17 cellular contexts compared by ENCODE assay signal in genomic region chr19:46736544-46737274, GRCh38. TPM values are rescaled to one million over a fixed set of nuclear protein-coding genes. Genes with fewer than 3 reads are reported as not detected.
DNase-seq lines count a peak whose midpoint lies in the region; ATAC-seq, FAIRE-seq and TF ChIP-seq lines count a peak whose summit lies in the region.
"Had no signal": no experiment of that assay in that cellular context is flagged by ENCODE, and none has a peak within 500 bp of the region (broad histone marks: within the 10 kb centered on the region; RNA-seq: fewer than 3 reads in every experiment).

No MANE protein-coding gene starts in this region.

- peaks cover 5% of the 10 kb centered on the region for H3K27me3 Mint-ChIP-seq in HFFc6 (ENCODE audit: insufficient read depth)

- in situ Hi-C loops in K562 (cut with MboI): no loop called here

- H4K20me1 ChIP-seq in K562 (replicated peaks; ENCODE audit: control insufficient read depth, insufficient read depth, low read length): peaks cover 51% of the 10 kb centered on the region

- H3K4me2 ChIP-seq in K562 (ENCODE audit: insufficient read depth, low read length): peak overlapping the region; percentile 79

- TF ChIP-seq EP300 in K562 (IDR thresholded peaks at IDR 0.05; ENCODE audit: low read length) (peak; percentile 18; the same call in 1 of the 2 replicates), stomach (IDR thresholded peaks at IDR 0.05) (no peak), sigmoid colon (IDR thresholded peaks at IDR 0.05) (no peak)

- H2AFZ ChIP-seq in K562 (ENCODE audit: low read depth, low read length): peak overlapping the region; percentile 11; the same call in 1 of the 2 replicates

- peak; percentile 94 for FAIRE-seq in K562 (lab: Jason Lieb, UNC)

- H3K27ac ChIP-seq in K562 (ENCODE audit: extremely low read depth, low read depth, low read length) (peak overlapping the region; percentile 82), stomach (peak overlapping the region in 3 of 5 donors; percentile 9 to 43 (median 10)), sigmoid colon (peak overlapping the region in 2 of 4 donors; percentile 7 to 22)

- H3K4me3 Mint-ChIP-seq in HFFc6: no peak overlapping the region
- H3K4me3 Mint-ChIP-seq: activated T-helper 1 cell treated with anti-CD3 and anti-CD28 coated beads, Interleukin-12 subunit alpha, Interleukin-12 subunit beta, Interleukin-2, Interleukin-4 antibody, amounts not matched to agents 30 ng/mL and 10 ng/mL and 1 ng/mL, durations not matched to agents 14 hours and 24 hours and 36 hours; T-helper 1 cell treated with Interleukin-12 subunit alpha and Interleukin-12 subunit beta and Interleukin-4 antibody, amounts not matched to agents 30 μg/mL and 1 μg/mL, for 36 hours had no signal

- peaks cover 5% of the 10 kb centered on the region for H3K9me1 ChIP-seq in K562 (ENCODE audit: control insufficient read depth, insufficient read depth, low read length)

- no peak for TF ChIP-seq RAD21 in K562 (CRISPR knock-in tag; conservative IDR thresholded peaks at IDR 0.05 in 1 of 2, IDR thresholded peaks at IDR 0.05 in 1 of 2)

- CTCF ChIA-PET in K562 (lab: Yijun Ruan, JAX; ENCODE audit: low intra/inter-chr PET ratio): no interaction called here

- H3K36me3 Mint-ChIP-seq in HFFc6 (ENCODE audit: low read depth): peaks cover 24% of the 10 kb centered on the region

- H3K9me3 ChIP-seq in K562 (replicated peaks; ENCODE audit: control insufficient read depth, insufficient read depth, low read depth, low read length) (no peaks in the 10 kb centered on the region), stomach (no peaks in the 10 kb centered on the region), sigmoid colon (no peaks in the 10 kb centered on the region)
- H3K9me3 ChIP-seq: MG63, ovary had no signal

- no peak for DNase-seq in HFFc6
- DNase-seq in K562 (ENCODE audit: extremely low read depth in 1 of 4, low spot score in 3 of 4): peak; percentile 72 to 94 (median 80)
- DNase-seq in hepatic stellate cell (ENCODE audit: low spot score): peak; percentile 79
- DNase-seq in stomach: peak; percentile 42
- DNase-seq in DMS79 (lab: John Stamatoyannopoulos, UW): no peak
- DNase-seq in central memory CD4-positive, alpha-beta T cell: no peak
- DNase-seq in sigmoid colon: no peak
- DNase-seq: activated CD4-positive, alpha-beta T cell treated with anti-CD3 and anti-CD28 coated beads for 48 hours; amniotic stem cell; EL; foreskin melanocyte; MG63; NCI-H526 had no signal

- no peaks in the 10 kb centered on the region for H3K9me3 Mint-ChIP-seq in HFFc6
- H3K9me3 Mint-ChIP-seq: activated T-helper 1 cell treated with anti-CD3 and anti-CD28 coated beads, Interleukin-12 subunit alpha, Interleukin-12 subunit beta, Interleukin-2, Interleukin-4 antibody, amounts not matched to agents 30 ng/mL and 10 ng/mL and 1 ng/mL, durations not matched to agents 14 hours and 24 hours and 36 hours; T-helper 1 cell treated with Interleukin-12 subunit alpha and Interleukin-12 subunit beta and Interleukin-4 antibody, amounts not matched to agents 30 μg/mL and 1 μg/mL, for 36 hours had no signal

- H3K4me1 Mint-ChIP-seq in HFFc6 (ENCODE audit: low read depth): peaks cover 39% of the 10 kb centered on the region

- POLR2A ChIA-PET in K562 (lab: Yijun Ruan, JAX): interaction anchor here (0.6 to 1.5 kb wide), 10 partner anchors 8 to 520 kb away, joined by 3 to 7 read pairs (median 4); partner anchors contain the start of genes CCDC9 and PRKD2

- H3K27me3 ChIP-seq in K562 (ENCODE audit: control insufficient read depth in 2 of 2, insufficient read depth in 2 of 2, low read length in 2 of 2): no peaks in the 10 kb centered on the region
- no peaks in the 10 kb centered on the region for H3K27me3 ChIP-seq in stomach
- H3K27me3 ChIP-seq in sigmoid colon: no peaks in the 10 kb centered on the region
- H3K27me3 ChIP-seq: MG63, ovary had no signal

- TF ChIP-seq CTCF in HFFc6 (IDR thresholded peaks at IDR 0.05): no peak
- no peak for TF ChIP-seq CTCF in K562 (IDR thresholded peaks at IDR 0.05 in 2 of 3, conservative IDR thresholded peaks at IDR 0.05 in 1 of 3; ENCODE audit: insufficient read depth in 2 of 3, low read depth in 1 of 3, low read length in 3 of 3)
- TF ChIP-seq CTCF in stomach (IDR thresholded peaks at IDR 0.05): no peak
- TF ChIP-seq CTCF in sigmoid colon (IDR thresholded peaks at IDR 0.05): no peak

- peaks cover 82% of the 10 kb centered on the region; the same call in 2 of the 3 replicates for H3K36me3 ChIP-seq in K562 (ENCODE audit: control insufficient read depth, insufficient read depth, low read length)
- H3K36me3 ChIP-seq in stomach: peaks cover 43 to 89% (median 81%) of the 10 kb centered on the region in 4 donors
- H3K36me3 ChIP-seq in sigmoid colon: peaks cover 13 to 65% (median 39%) of the 10 kb centered on the region in 4 donors
- H3K36me3 ChIP-seq: ovary had no signal

- ATAC-seq in K562 (peak; percentile 85), esophagus mucosa (no peak)

- H3K9ac ChIP-seq in K562 (ENCODE audit: insufficient read depth in 1 of 2, low read depth in 2 of 2, low read length in 2 of 2): peak overlapping the region; percentile 19 to 80; a peak in 3 of 4 replicates

- BruUV-seq in K562 (replicated peaks; lab: Mats Ljungman, UMichigan): no TSS peak

- H3K4me1 ChIP-seq in K562 (replicated peaks in 1 of 2; ENCODE audit: control insufficient read depth in 2 of 2, insufficient read depth in 2 of 2, low read length in 2 of 2) (peaks cover 37 to 63% of the 10 kb centered on the region in 2 experiments), stomach (peaks cover 22 to 86% (median 48%) of the 10 kb centered on the region in 4 donors), sigmoid colon (peaks cover 0 to 32% (median 29%) of the 10 kb centered on the region in 4 donors)

- 2% methylated on average over 20 of the region's 22 CpGs for WGBS in K562 (ENCODE audit: insufficient coverage, low coverage, missing lambda C conversion rate)
- WGBS in stomach, 5 donors: 52 to 66% (median 56%) methylated on average over 19 to 22 of the region's 22 CpGs
- WGBS in sigmoid colon, 2 donors: 83 to 85% methylated on average over 22 of the region's 22 CpGs

- H3K79me2 ChIP-seq in K562 (ENCODE audit: control insufficient read depth, insufficient read depth, low read length): peaks cover 68% of the 10 kb centered on the region

- peak; percentile 24; the same call in 1 of the 2 replicates for TF ChIP-seq POLR2A in K562 (conservative IDR thresholded peaks at IDR 0.05)
- TF ChIP-seq POLR2A in stomach (IDR thresholded peaks at IDR 0.05): no peak
- no peak for TF ChIP-seq POLR2A in sigmoid colon (IDR thresholded peaks at IDR 0.05)

- intact Hi-C loops in K562 (cut with micrococcal nuclease): no loop called here
- intact Hi-C loops in stomach (cut with DNase I; ENCODE audit: low total_unique reads): no loop called here
- intact Hi-C loops in sigmoid colon (cut with DNase I): no loop called here

- H3K4me3 ChIP-seq in K562 (peak overlapping the region; percentile 11), stomach (no peak overlapping the region), sigmoid colon (no peak overlapping the region)
- H3K4me3 ChIP-seq: MG63, ovary had no signal

- 0 out of 2 replicates have a peak overlapping the region, but pooled peaks have one; percentile 21 for H3K27ac Mint-ChIP-seq in HFFc6
- H3K27ac Mint-ChIP-seq: activated T-helper 1 cell treated with anti-CD3 and anti-CD28 coated beads, Interleukin-12 subunit alpha, Interleukin-12 subunit beta, Interleukin-2, Interleukin-4 antibody, amounts not matched to agents 30 ng/mL and 10 ng/mL and 1 ng/mL, durations not matched to agents 14 hours and 24 hours and 36 hours; T-helper 1 cell treated with Interleukin-12 subunit alpha and Interleukin-12 subunit beta and Interleukin-4 antibody, amounts not matched to agents 30 μg/mL and 1 μg/mL, for 36 hours had no signal

RNA-seq across cellular contexts. Expression of gene FKRP, which starts 9.1 kb away (rescaled TPM):
- 10 to 100 TPM; 31.4 to 36.8 (median 33.2) TPM for total RNA-seq in HFFc6 (2021; fragmentation: NEBNext Ultra II Directional; extraction: Animal tissue kit (Norgen Biotek cat#: 25700))
- total RNA-seq in K562 (2011; cell fraction: chromatin; rRNA removed; ENCODE audit: low replicate concordance): 36.3 and 57.4 TPM in 2 replicates
- total RNA-seq in K562 (2011; cell fraction: nucleolus; rRNA removed): 33.4 and 35.1 TPM in 2 replicates
- total RNA-seq in K562 (2011; cell fraction: nucleoplasm; rRNA removed): 38.6 TPM in 2 replicates
- total RNA-seq in K562 (2014; rRNA removed) (8.2 and 11.3 TPM in 2 replicates), K562 (2014; rRNA removed; fragmentation: Illumina TruSeq; extraction: Trizol) (4.9 and 5.0 TPM in 2 replicates), K562 (2015; rRNA removed; fragmentation: Illumina TruSeq; extraction: Trizol) (7.3 and 7.6 TPM in 2 replicates), K562 (2021) (11.2 and 14.9 TPM in 2 replicates), stomach (10 to 100 TPM in 4 of 5 donors, 1 to 10 TPM in 1; 8.8 to 76.3 (median 15.2) TPM), sigmoid colon (10 to 100 TPM; 15.0 to 31.0 (median 15.7) TPM), esophagus mucosa (7.8 TPM)
- polyA plus RNA-seq in K562 (2011; rRNA removed) (3.7 and 5.4 TPM in 2 replicates), K562 (2014; fragmentation: Illumina TruSeq; extraction: Trizol) (6.5 and 10.2 TPM in 2 replicates), K562 (2014; fragmentation: Nextera tagmentation; extraction: Ambion mirVana) (1 to 10 TPM in 1 of 2 experiments, under 1 TPM in 1; 0.68 to 1.1 TPM), K562 (2014; rRNA removed) (15.2 and 16.1 TPM in 2 replicates), stomach (1 to 10 TPM; 6.0 to 7.5 (median 6.5) TPM), sigmoid colon (10 to 100 TPM in 1 of 3 donors, 1 to 10 TPM in 2; 1.4 to 11.9 (median 3.6) TPM)
- polyA plus RNA-seq in K562 (2011; cell fraction: cytosol; rRNA removed): 4.9 and 11.1 TPM in 2 replicates
- polyA plus RNA-seq in K562 (2011; cell fraction: nucleus; rRNA removed): 12.2 and 17.7 TPM in 2 replicates
- polyA plus RNA-seq in K562 (2012): 14.0 and 18.1 TPM in 2 replicates
- polyA minus RNA-seq in K562 (2011; rRNA and poly(A)+ RNA removed): 2.7 and 5.2 TPM in 2 replicates
- 3.1 and 6.5 TPM in 2 replicates for polyA minus RNA-seq in K562 (2011; cell fraction: cytosol; rRNA and poly(A)+ RNA removed)
- polyA minus RNA-seq in K562 (2011; cell fraction: nucleus; rRNA and poly(A)+ RNA removed): 4.4 and 7.3 TPM in 2 replicates

RNA-seq across cellular contexts. Expression of gene STRN4, which starts 9.5 kb away (rescaled TPM):
- 10 to 100 TPM; 53.6 to 60.8 (median 58.3) TPM for total RNA-seq in HFFc6 (2021; fragmentation: NEBNext Ultra II Directional; extraction: Animal tissue kit (Norgen Biotek cat#: 25700))
- total RNA-seq in K562 (2011; cell fraction: chromatin; rRNA removed; ENCODE audit: low replicate concordance): 149 and 335 TPM in 2 replicates
- 167 and 175 TPM in 2 replicates for total RNA-seq in K562 (2011; cell fraction: nucleolus; rRNA removed)
- total RNA-seq in K562 (2011; cell fraction: nucleoplasm; rRNA removed): 137 and 163 TPM in 2 replicates
- 66.9 and 71.0 TPM in 2 replicates for total RNA-seq in K562 (2014; rRNA removed)
- total RNA-seq in K562 (2014; rRNA removed; fragmentation: Illumina TruSeq; extraction: Trizol): 18.0 and 21.6 TPM in 2 replicates
- total RNA-seq in K562 (2015; rRNA removed; fragmentation: Illumina TruSeq; extraction: Trizol): 36.9 and 39.2 TPM in 2 replicates
- 79.2 and 82.7 TPM in 2 replicates for total RNA-seq in K562 (2021)
- polyA plus RNA-seq in K562 (2011; rRNA removed): 42.8 and 60.4 TPM in 2 replicates
- 74.0 and 145 TPM in 2 replicates for polyA plus RNA-seq in K562 (2011; cell fraction: cytosol; rRNA removed)
- polyA plus RNA-seq in K562 (2011; cell fraction: nucleus; rRNA removed): 204 and 318 TPM in 2 replicates
- 52.1 and 70.7 TPM in 2 replicates for polyA plus RNA-seq in K562 (2012)
- 34.8 and 63.9 TPM in 2 replicates for polyA plus RNA-seq in K562 (2014; fragmentation: Illumina TruSeq; extraction: Trizol)
- 1 to 10 TPM in 1 of 2 experiments, under 1 TPM in 1; 0.62 to 1.7 TPM for polyA plus RNA-seq in K562 (2014; fragmentation: Nextera tagmentation; extraction: Ambion mirVana)
- 81.4 and 83.7 TPM in 2 replicates for polyA plus RNA-seq in K562 (2014; rRNA removed)
- polyA minus RNA-seq in K562 (2011; rRNA and poly(A)+ RNA removed): 37.1 and 38.4 TPM in 2 replicates
- 49.1 and 68.4 TPM in 2 replicates for polyA minus RNA-seq in K562 (2011; cell fraction: cytosol; rRNA and poly(A)+ RNA removed)
- polyA minus RNA-seq in K562 (2011; cell fraction: nucleus; rRNA and poly(A)+ RNA removed): 61.9 and 64.6 TPM in 2 replicates
- total RNA-seq in stomach: 100 to 1,000 TPM in 2 of 5 donors, 10 to 100 TPM in 3; 48.1 to 373 (median 95.6) TPM
- 10 to 100 TPM; 37.1 to 43.1 (median 39.0) TPM for polyA plus RNA-seq in stomach
- total RNA-seq in sigmoid colon: 10 to 100 TPM; 42.5 to 62.6 (median 49.7) TPM
- 10 to 100 TPM; 45.0 to 63.4 (median 51.8) TPM for polyA plus RNA-seq in sigmoid colon
- 44.5 TPM for total RNA-seq in esophagus mucosa

RNA-seq across cellular contexts. Expression of gene PRKD2, which starts 19.8 kb away (rescaled TPM):
- 10 to 100 TPM; 35.3 to 42.2 (median 38.4) TPM for total RNA-seq in HFFc6 (2021; fragmentation: NEBNext Ultra II Directional; extraction: Animal tissue kit (Norgen Biotek cat#: 25700))
- total RNA-seq in K562 (2011; cell fraction: chromatin; rRNA removed; ENCODE audit: low replicate concordance): 31.5 and 62.0 TPM in 2 replicates
- total RNA-seq in K562 (2011; cell fraction: nucleolus; rRNA removed): 35.2 and 35.7 TPM in 2 replicates
- total RNA-seq in K562 (2011; cell fraction: nucleoplasm; rRNA removed): 32.3 and 33.7 TPM in 2 replicates
- total RNA-seq in K562 (2014; rRNA removed) (29.2 and 35.1 TPM in 2 replicates), K562 (2014; rRNA removed; fragmentation: Illumina TruSeq; extraction: Trizol) (9.9 and 15.0 TPM in 2 replicates), K562 (2015; rRNA removed; fragmentation: Illumina TruSeq; extraction: Trizol) (14.9 and 19.0 TPM in 2 replicates), K562 (2021) (57.3 and 60.0 TPM in 2 replicates), stomach (10 to 100 TPM in 4 of 5 donors, 1 to 10 TPM in 1; 7.0 to 40.8 (median 18.5) TPM), sigmoid colon (10 to 100 TPM; 14.7 to 33.8 (median 16.7) TPM), esophagus mucosa (31.4 TPM)
- polyA plus RNA-seq in K562 (2011; rRNA removed) (11.0 and 11.1 TPM in 2 replicates), K562 (2014; fragmentation: Illumina TruSeq; extraction: Trizol) (23.8 and 34.1 TPM in 2 replicates), K562 (2014; fragmentation: Nextera tagmentation; extraction: Ambion mirVana) (1 to 10 TPM; 1.8 to 4.9 TPM), K562 (2014; rRNA removed) (21.1 and 22.4 TPM in 2 replicates), stomach (10 to 100 TPM; 26.5 to 50.6 (median 39.7) TPM), sigmoid colon (10 to 100 TPM; 18.6 to 51.7 (median 32.6) TPM)
- polyA plus RNA-seq in K562 (2011; cell fraction: cytosol; rRNA removed): 11.6 and 24.2 TPM in 2 replicates
- 22.8 and 41.1 TPM in 2 replicates for polyA plus RNA-seq in K562 (2011; cell fraction: nucleus; rRNA removed)
- 36.8 and 42.8 TPM in 2 replicates for polyA plus RNA-seq in K562 (2012)
- polyA minus RNA-seq in K562 (2011; rRNA and poly(A)+ RNA removed): 10.5 and 13.4 TPM in 2 replicates
- 26.9 and 30.1 TPM in 2 replicates for polyA minus RNA-seq in K562 (2011; cell fraction: cytosol; rRNA and poly(A)+ RNA removed)
- polyA minus RNA-seq in K562 (2011; cell fraction: nucleus; rRNA and poly(A)+ RNA removed): 9.0 and 10.6 TPM in 2 replicates

RNA-seq across cellular contexts. Expression of gene SLC1A5, which starts 51.7 kb away (rescaled TPM):
- 100 to 1,000 TPM; 263 to 310 (median 281) TPM for total RNA-seq in HFFc6 (2021; fragmentation: NEBNext Ultra II Directional; extraction: Animal tissue kit (Norgen Biotek cat#: 25700))
- 143 and 394 TPM in 2 replicates for total RNA-seq in K562 (2011; cell fraction: chromatin; rRNA removed; ENCODE audit: low replicate concordance)
- 510 and 601 TPM in 2 replicates for total RNA-seq in K562 (2011; cell fraction: nucleolus; rRNA removed)
- total RNA-seq in K562 (2011; cell fraction: nucleoplasm; rRNA removed): 377 and 409 TPM in 2 replicates
- total RNA-seq in K562 (2014; rRNA removed): 257 and 266 TPM in 2 replicates
- total RNA-seq in K562 (2014; rRNA removed; fragmentation: Illumina TruSeq; extraction: Trizol): 77.5 and 94.9 TPM in 2 replicates
- 113 and 122 TPM in 2 replicates for total RNA-seq in K562 (2015; rRNA removed; fragmentation: Illumina TruSeq; extraction: Trizol)
- 398 and 417 TPM in 2 replicates for total RNA-seq in K562 (2021)
- 134 and 227 TPM in 2 replicates for polyA plus RNA-seq in K562 (2011; rRNA removed)
- polyA plus RNA-seq in K562 (2011; cell fraction: cytosol; rRNA removed): 233 and 332 TPM in 2 replicates
- polyA plus RNA-seq in K562 (2011; cell fraction: nucleus; rRNA removed): 141 and 179 TPM in 2 replicates
- polyA plus RNA-seq in K562 (2012): 221 and 421 TPM in 2 replicates
- polyA plus RNA-seq in K562 (2014; fragmentation: Illumina TruSeq; extraction: Trizol): 250 and 336 TPM in 2 replicates
- polyA plus RNA-seq in K562 (2014; fragmentation: Nextera tagmentation; extraction: Ambion mirVana): 10 to 100 TPM; 31.2 to 42.0 TPM
- 169 and 256 TPM in 2 replicates for polyA plus RNA-seq in K562 (2014; rRNA removed)
- 150 and 164 TPM in 2 replicates for polyA minus RNA-seq in K562 (2011; rRNA and poly(A)+ RNA removed)
- polyA minus RNA-seq in K562 (2011; cell fraction: cytosol; rRNA and poly(A)+ RNA removed): 145 and 162 TPM in 2 replicates
- 58.6 and 64.8 TPM in 2 replicates for polyA minus RNA-seq in K562 (2011; cell fraction: nucleus; rRNA and poly(A)+ RNA removed)
- 10 to 100 TPM; 18.7 to 53.0 (median 27.7) TPM for total RNA-seq in stomach
- 100 to 1,000 TPM in 1 of 3 donors, 10 to 100 TPM in 2; 20.5 to 106 (median 35.1) TPM for polyA plus RNA-seq in stomach
- 10 to 100 TPM; 21.8 to 28.8 (median 24.8) TPM for total RNA-seq in sigmoid colon
- 100 to 1,000 TPM in 1 of 3 donors, 10 to 100 TPM in 2; 24.7 to 122 (median 30.6) TPM for polyA plus RNA-seq in sigmoid colon
- total RNA-seq in esophagus mucosa: 113 TPM

Comparison
In these comparisons a context has a peak if more than half of its experiments do, and no peak if none do; other contexts are left out.
1. DNase-seq: peak in K562 (4 of 4), hepatic stellate cell (single experiment) and stomach (single experiment); none in HFFc6 (single experiment), DMS79 (single experiment), central memory CD4-positive, alpha-beta T cell (single experiment) and sigmoid colon (single experiment).